ENCODE assay signal across 2 cellular contexts in genomic region chr9:123524866-123525265, GRCh38.
A peak's percentile ranks its signal among the peaks of the same experiment; 100 is the strongest.
TF ChIP-seq lines count a peak whose summit lies in the region.

No MANE protein-coding gene starts in this region.

TF ChIP-seq in K562, 482 proteins besides CTCF, POLR2A, EP300 and RAD21:
- TF ChIP-seq MAFF (IDR thresholded peaks at IDR 0.05; ENCODE audit: low read length) (peak; percentile 38; the same call in 1 of the 2 replicates), ZNF239 (CRISPR knock-in tag; IDR thresholded peaks at IDR 0.05) (0 out of 2 replicates have a peak, but pooled peaks have one; percentile 20), HNRNPLL (IDR thresholded peaks at IDR 0.05; ENCODE audit: low read depth, low read length, poor library complexity, severe bottlenecking) (peak; percentile 54), UBTF (IDR thresholded peaks at IDR 0.05; ENCODE audit: borderline replicate concordance in 1 of 2, low read depth in 2 of 2, low read length in 2 of 2) (0 out of 4 replicates have a peak, but pooled peaks of 1 of the 2 experiments have one; percentile 41), BHLHE40 (IDR thresholded peaks at IDR 0.05; ENCODE audit: low read length) (0 out of 2 replicates have a peak, but pooled peaks have one; percentile 17), NFE2 (IDR thresholded peaks at IDR 0.05; ENCODE audit: low read depth) (peak; percentile 67), RCOR1 (IDR thresholded peaks at IDR 0.05; ENCODE audit: borderline replicate concordance in 1 of 2, low read depth in 2 of 2, low read length in 2 of 2) (0 out of 4 replicates have a peak, but pooled peaks of 1 of the 2 experiments have one; percentile 26), EHMT2 (IDR thresholded peaks at IDR 0.05) (0 out of 2 replicates have a peak, but pooled peaks have one; percentile 20), DPF2 (IDR thresholded peaks at IDR 0.05) (peak; percentile 72), CXXC5 (CRISPR knock-in tag; IDR thresholded peaks at IDR 0.05) (peak; percentile 44; the same call in 1 of the 2 replicates), L3MBTL2 (IDR thresholded peaks at IDR 0.05) (peak; percentile 41; the same call in 1 of the 2 replicates), TEAD4 (IDR thresholded peaks at IDR 0.05; ENCODE audit: low read length) (peak; percentile 22; the same call in 1 of the 2 replicates), TEAD4 (CRISPR knock-in tag; IDR thresholded peaks at IDR 0.05; ENCODE audit: borderline replicate concordance) (no peak), HMBOX1 (IDR thresholded peaks at IDR 0.05) (peak; percentile 50), MYBL2 (IDR thresholded peaks at IDR 0.05; ENCODE audit: low read depth) (no peak), MYBL2 (CRISPR knock-in tag; IDR thresholded peaks at IDR 0.05; ENCODE audit: borderline replicate concordance) (no peak), BRF2 (IDR thresholded peaks at IDR 0.05; ENCODE audit: borderline replicate concordance, insufficient read depth, insufficient read length) (no peak), ARID1B (IDR thresholded peaks at IDR 0.05) (peak; percentile 45; the same call in 1 of the 2 replicates), MAFG (tag; conservative IDR thresholded peaks at IDR 0.05) (peak; percentile 58), ZNF398 (CRISPR knock-in tag; IDR thresholded peaks at IDR 0.05) (no peak), ZSCAN29 (IDR thresholded peaks at IDR 0.05) (no peak), ZNF316 (IDR thresholded peaks at IDR 0.05) (peak; percentile 62), ZNF583 (CRISPR knock-in tag; IDR thresholded peaks at IDR 0.05) (no peak), C11orf30 (IDR thresholded peaks at IDR 0.05; ENCODE audit: low read depth) (peak; percentile 65; the same call in 1 of the 2 replicates), JUND (IDR thresholded peaks at IDR 0.05; ENCODE audit: borderline replicate concordance, low read depth, low read length) (no peak), JUND (tag; IDR thresholded peaks at IDR 0.05; ENCODE audit: borderline replicate concordance, low read depth, low read length) (peak; percentile 31; the same call in 1 of the 3 replicates), ZEB2 (IDR thresholded peaks at IDR 0.05) (peak; percentile 51; the same call in 1 of the 2 replicates)

TF ChIP-seq in HepG2, 621 proteins besides CTCF, POLR2A, EP300 and RAD21:
- no peak for TF ChIP-seq ZNF460 (CRISPR knock-in tag; IDR thresholded peaks at IDR 0.05; ENCODE audit: borderline replicate concordance)
- TF ChIP-seq ZEB1 (IDR thresholded peaks at IDR 0.05; ENCODE audit: insufficient replicate concordance, low read depth) = no peak
- TF ChIP-seq ZNF580 (CRISPR knock-in tag; IDR thresholded peaks at IDR 0.05; ENCODE audit: borderline replicate concordance, low read depth) = no peak
- no peak for TF ChIP-seq CREB3 (CRISPR knock-in tag; IDR thresholded peaks at IDR 0.05)
- no peak for TF ChIP-seq FOXO4 (CRISPR knock-in tag; conservative IDR thresholded peaks at IDR 0.05)
- no peak for TF ChIP-seq PHB2 (IDR thresholded peaks at IDR 0.05; ENCODE audit: partially characterized antibody)
- TF ChIP-seq ZNF468 (CRISPR knock-in tag; IDR thresholded peaks at IDR 0.05) = no peak
- no peak for TF ChIP-seq KDM1A (CRISPR knock-in tag; IDR thresholded peaks at IDR 0.05)
- TF ChIP-seq GTF2F1 (IDR thresholded peaks at IDR 0.05; ENCODE audit: low read length) = no peak
- no peak for TF ChIP-seq ZNF121 (CRISPR knock-in tag; IDR thresholded peaks at IDR 0.05)
- TF ChIP-seq ZFP36 (IDR thresholded peaks at IDR 0.05; ENCODE audit: borderline replicate concordance, low read depth, low read length, partially characterized antibody) = no peak
- TF ChIP-seq ZMAT3 (CRISPR knock-in tag; conservative IDR thresholded peaks at IDR 0.05) = no peak
- no peak for TF ChIP-seq MIER2 (CRISPR knock-in tag; IDR thresholded peaks at IDR 0.05)
- no peak for TF ChIP-seq HDAC1 (CRISPR knock-in tag; IDR thresholded peaks at IDR 0.05)
- no peak for TF ChIP-seq ZNF678 (CRISPR knock-in tag; IDR thresholded peaks at IDR 0.05)
- no peak for TF ChIP-seq KMT2B (CRISPR knock-in tag; IDR thresholded peaks at IDR 0.05)
- no peak for TF ChIP-seq ZFYVE20 (CRISPR knock-in tag; IDR thresholded peaks at IDR 0.05; ENCODE audit: borderline replicate concordance, low read depth)
- TF ChIP-seq IRF9 (CRISPR knock-in tag; IDR thresholded peaks at IDR 0.05; ENCODE audit: borderline replicate concordance) = no peak
- no peak for TF ChIP-seq HNF1A (IDR thresholded peaks at IDR 0.05; ENCODE audit: low read depth)
- TF ChIP-seq HNF1A (CRISPR knock-in tag; IDR thresholded peaks at IDR 0.05; ENCODE audit: borderline replicate concordance) = no peak
TF ChIP-seq in HepG2: peak in this region for 0.
